ENCODE assay signal across 8 cellular contexts in genomic region chr1:149927535-149928387, GRCh38. TPM values are rescaled to one million over a fixed set of nuclear protein-coding genes. Genes with fewer than 3 reads are reported as not detected.
DNase-seq lines count a peak whose midpoint lies in the region; ATAC-seq and TF ChIP-seq lines count a peak whose summit lies in the region.

TSS of gene SF3B4 (minus strand) at chr1:149927803. CDS start at chr1:149927759, 44 bp downstream.

- no peaks in the 10 kb centered on the region for H3K9me3 Mint-ChIP-seq in activated naive CD8-positive, alpha-beta T cell treated with anti-CD3 and anti-CD28 coated beads, Interleukin-2, amount 10 ng/mL, durations not matched to agents 7 days and 5 days

- 0% methylated on average over 48 of the region's 48 CpGs for WGBS in ovary, 3 donors
- 0 to 1% methylated on average over 25 to 39 of the region's 48 CpGs for WGBS in thyroid gland, 2 donors

- DNase-seq in NCI-H1417 (lab: John Stamatoyannopoulos, UW) (peak; percentile 91 to 99 (median 96)), SW 1271 (lab: John Stamatoyannopoulos, UW) (peak; percentile 56 to 90), head of caudate nucleus (peak; percentile 95 to 99 (median 98)), ovary (peak; percentile 95 to 97 (median 96)), thyroid gland (peak; percentile 97)
- DNase-seq in activated naive CD8-positive, alpha-beta T cell treated with anti-CD3 and anti-CD28 coated beads, Interleukin-2, amount 10 ng/mL, durations not matched to agents 7 days and 5 days = peak; percentile 95

- peaks cover 16% of the 10 kb centered on the region for H3K4me1 ChIP-seq in ovary (ENCODE audit: insufficient read depth)
- peaks cover 9 to 25% of the 10 kb centered on the region in 2 donors for H3K4me1 ChIP-seq in thyroid gland

- H3K27ac Mint-ChIP-seq in activated naive CD8-positive, alpha-beta T cell treated with anti-CD3 and anti-CD28 coated beads, Interleukin-2, amount 10 ng/mL, durations not matched to agents 7 days and 5 days = peak within 1 kb of the TSS; percentile 98

- H3K27me3 ChIP-seq in ovary = no peaks in the 10 kb centered on the region
- H3K27me3 ChIP-seq in thyroid gland = no peaks in the 10 kb centered on the region

- no peaks in the 10 kb centered on the region for H3K36me3 ChIP-seq in ovary
- H3K36me3 ChIP-seq in thyroid gland = peaks cover 36% of the 10 kb centered on the region in 2 donors

- peak within 1 kb of the TSS; percentile 99 for H3K4me3 Mint-ChIP-seq in activated naive CD8-positive, alpha-beta T cell treated with anti-CD3 and anti-CD28 coated beads, Interleukin-2, amount 10 ng/mL, durations not matched to agents 7 days and 5 days

- ATAC-seq in HG02763 (IDR thresholded peaks at IDR 0.05; ENCODE audit: unreplicated experiment) = peak; percentile 91
- ATAC-seq in activated naive CD8-positive, alpha-beta T cell treated with anti-CD3 and anti-CD28 coated beads, Interleukin-2, amount 10 ng/mL, durations not matched to agents 7 days and 5 days (ENCODE audit: low read depth) = peak; percentile 94

- H3K9me3 ChIP-seq in ovary (no peaks in the 10 kb centered on the region), thyroid gland (no peaks in the 10 kb centered on the region)

- TF ChIP-seq POLR2A in ovary (IDR thresholded peaks at IDR 0.05) (peak; percentile 99), thyroid gland (IDR thresholded peaks at IDR 0.05) (peak; percentile 82 to 99)

- H3K27ac ChIP-seq in ovary (peak within 1 kb of the TSS; percentile 63 to 91), thyroid gland (peak within 1 kb of the TSS; percentile 94 to 95 (median 94))

- no peak for TF ChIP-seq EP300 in ovary (IDR thresholded peaks at IDR 0.05)

- intact Hi-C loops in head of caudate nucleus (cut with DNase I) = no loop called here
- intact Hi-C loops in ovary (cut with DNase I) = no loop called here
- intact Hi-C loops in thyroid gland (cut with DNase I) = no loop called here

- peaks cover 34% of the 10 kb centered on the region for H3K36me3 Mint-ChIP-seq in activated naive CD8-positive, alpha-beta T cell treated with anti-CD3 and anti-CD28 coated beads, Interleukin-2, amount 10 ng/mL, durations not matched to agents 7 days and 5 days

- TF ChIP-seq CTCF in GM12873 (IDR thresholded peaks at IDR 0.05; ENCODE audit: insufficient read depth, low read depth, low read length, missing control alignments) = peak; percentile 2
- TF ChIP-seq CTCF in ovary (IDR thresholded peaks at IDR 0.05) = peak in 1 of 3 donors; percentile 15
- peak in 1 of 6 experiments; percentile 22 for TF ChIP-seq CTCF in thyroid gland (IDR thresholded peaks at IDR 0.05)

- POLR2A ChIA-PET in activated naive CD8-positive, alpha-beta T cell treated with anti-CD3 and anti-CD28 coated beads, Interleukin-2, amount 10 ng/mL, durations not matched to agents 7 days and 5 days (lab: Charles Lee) = interaction anchor here (0.9 to 2.8 kb wide), 14 partner anchors 10 to 652 kb away, joined by 3 to 92 read pairs (median 8); partner anchors contain the start of genes BOLA1, MCL1, MTMR11 and OTUD7B

- no peaks in the 10 kb centered on the region for H3K27me3 Mint-ChIP-seq in activated naive CD8-positive, alpha-beta T cell treated with anti-CD3 and anti-CD28 coated beads, Interleukin-2, amount 10 ng/mL, durations not matched to agents 7 days and 5 days

- H3K4me1 Mint-ChIP-seq in activated naive CD8-positive, alpha-beta T cell treated with anti-CD3 and anti-CD28 coated beads, Interleukin-2, amount 10 ng/mL, durations not matched to agents 7 days and 5 days = peaks cover 48% of the 10 kb centered on the region

- H3K4me3 ChIP-seq in ovary (peak within 1 kb of the TSS; percentile 80), thyroid gland (replicated peaks in 1 of 3) (peak within 1 kb of the TSS; percentile 56 to 87 (median 57))

RNA-seq across cellular contexts. Expression of gene SF3B4, which starts in this region (rescaled TPM):
- 10 to 100 TPM; 72.1 to 74.8 TPM for total RNA-seq in activated naive CD8-positive, alpha-beta T cell treated with anti-CD3 and anti-CD28 coated beads, Interleukin-2, amount 10 ng/mL, durations not matched to agents 7 days and 5 days
- 10 to 100 TPM in 5 of 7 donors, 1 to 10 TPM in 2; 9.2 to 70.2 (median 57.8) TPM for total RNA-seq in ovary
- polyA plus RNA-seq in ovary = 10 to 100 TPM; 35.8 to 91.4 TPM
- 10 to 100 TPM; 10.2 to 17.9 (median 12.4) TPM for total RNA-seq in thyroid gland

Comparison
In these comparisons a context has a peak if more than half of its experiments do, and no peak if none do; other contexts are left out.
1. Peak in every context shown above with its lines: DNase-seq, ATAC-seq, H3K4me3 ChIP-seq and H3K27ac ChIP-seq.